Comparison of ENCODE assay signal across 9 cellular contexts in the genomic region with DNA sequence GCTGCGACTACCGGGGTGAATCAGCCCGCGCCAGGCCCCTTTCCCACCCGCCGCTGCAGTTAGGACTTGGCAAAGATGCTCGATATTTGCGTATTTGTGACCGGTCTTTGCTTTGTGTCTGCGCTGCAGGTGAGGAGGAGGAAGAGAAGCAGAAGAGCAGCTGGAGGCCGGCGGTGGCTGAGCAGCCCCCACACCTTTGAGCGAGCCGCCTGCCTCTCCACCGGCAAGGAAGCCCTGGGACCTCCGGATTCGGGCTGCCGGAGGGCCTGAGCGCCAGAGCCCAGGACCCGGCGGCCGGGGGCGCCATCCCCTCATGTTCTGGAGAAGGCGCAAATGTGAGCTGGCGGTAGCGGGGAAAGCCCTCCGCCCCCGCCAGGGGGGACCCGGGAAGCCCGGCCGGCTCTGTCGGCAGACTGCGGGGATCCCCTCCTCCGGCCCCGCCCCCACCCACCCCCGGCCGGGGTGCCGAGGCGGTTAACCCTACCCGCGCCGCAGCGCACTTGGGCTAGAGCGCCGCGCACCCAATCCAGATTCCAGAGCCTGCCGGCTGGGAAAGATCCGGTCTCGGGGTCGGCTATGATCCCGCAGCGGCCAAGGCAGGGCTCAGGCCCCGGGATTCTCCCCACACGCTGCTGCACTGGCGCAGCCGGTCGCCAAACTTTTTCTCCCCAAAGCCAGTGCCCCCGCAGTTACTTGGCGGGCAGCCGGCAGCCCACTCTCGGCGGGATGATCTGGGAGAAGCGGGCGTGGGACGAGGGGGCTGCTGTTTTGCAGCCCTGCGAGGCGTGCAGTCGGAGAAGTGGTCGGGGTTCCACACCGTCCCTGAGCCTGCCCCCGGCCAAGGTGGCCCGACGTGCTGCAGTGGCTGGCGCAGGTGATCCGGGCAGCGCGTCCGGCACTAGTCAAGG. TPM values are rescaled to one million over a fixed set of nuclear protein-coding genes. Genes with fewer than 3 reads are reported as not detected.
DNase-seq lines count a peak whose midpoint lies in the region; ATAC-seq and TF ChIP-seq lines count a peak whose summit lies in the region.
"Had no signal": no experiment of that assay in that cellular context is flagged by ENCODE, and none has a peak within 500 bp of the region (broad histone marks: within the 10 kb centered on the region; RNA-seq: fewer than 3 reads in every experiment).

No MANE protein-coding gene starts in this region.

- intact Hi-C loops in thyroid gland (cut with DNase I), result no loop called here

- under 1% methylated on average over 78 of the region's 78 CpGs for WGBS in liver
- WGBS in thyroid gland, 2 donors, result 1 to 2% methylated on average over 16 to 19 of the region's 78 CpGs

- H3K27ac ChIP-seq in caudate nucleus (ENCODE audit: low read depth, low read length), result peak overlapping the region; percentile 59
- peak overlapping the region; percentile 63 to 73 for H3K27ac ChIP-seq in liver (ENCODE audit: low read depth in 1 of 2, low read length in 2 of 2)
- no peak overlapping the region for H3K27ac ChIP-seq in thyroid gland
- H3K27ac ChIP-seq: epithelial cell of prostate had no signal

- peak; percentile 62 to 78 for TF ChIP-seq RAD21 in liver (IDR thresholded peaks at IDR 0.05)

- H3K9ac ChIP-seq in liver (ENCODE audit: low read depth in 1 of 2, low read length in 2 of 2), result no peak overlapping the region

- TF ChIP-seq POLR2A in thyroid gland (IDR thresholded peaks at IDR 0.05), result no peak

- H3K9me3 ChIP-seq in liver (ENCODE audit: control insufficient read depth in 4 of 4, low read length in 3 of 4), result no peaks in the 10 kb centered on the region
- no peaks in the 10 kb centered on the region for H3K9me3 ChIP-seq in thyroid gland

- ATAC-seq in GM21381 (IDR thresholded peaks at IDR 0.05; ENCODE audit: unreplicated experiment), result peak; percentile 2

- H3K4me1 ChIP-seq in liver (ENCODE audit: control insufficient read depth in 4 of 4, insufficient read depth in 4 of 4, low read length in 3 of 4) (peaks cover 2 to 28% (median 15%) of the 10 kb centered on the region in 4 donors), thyroid gland (peaks cover 16 to 29% of the 10 kb centered on the region in 2 donors)

- DNase-seq in D341Med (ENCODE audit: low spot score), result peak; percentile 82
- peak; percentile 53 for DNase-seq in MV-4-11 (lab: John Stamatoyannopoulos, UW)
- DNase-seq in caudate nucleus (lab: John Stamatoyannopoulos, UW), result peak in 45 of 61 donors; percentile 18 to 74 (median 50)
- no peak for DNase-seq in thyroid gland
- DNase-seq in putamen (ENCODE audit: low spot score), result no peak
- DNase-seq in NK-92 treated with Interleukin-12 subunit alpha and Interleukin-12 subunit beta, amount 100 ng/mL, for 24 hours (lab: John Stamatoyannopoulos, UW), result no peak

- TF ChIP-seq CTCF in liver (IDR thresholded peaks at IDR 0.05; ENCODE audit: low read depth, low read length, missing input control) (peak; percentile 43), thyroid gland (IDR thresholded peaks at IDR 0.05) (no peak)

- H3K27me3 ChIP-seq in liver (ENCODE audit: control insufficient read depth in 4 of 4, insufficient read depth in 4 of 4, low read length in 3 of 4), result no peaks in the 10 kb centered on the region
- peaks cover 20% of the 10 kb centered on the region for H3K27me3 ChIP-seq in thyroid gland

- H3K4me3 ChIP-seq in liver (ENCODE audit: low read depth in 1 of 3, low read length in 3 of 3) (peak overlapping the region; percentile 84 to 95 (median 93)), thyroid gland (replicated peaks in 1 of 3) (peak overlapping the region in 2 of 3 donors; percentile 15 to 25)

- H3K36me3 ChIP-seq in liver (ENCODE audit: control insufficient read depth in 4 of 4, insufficient read depth in 3 of 4, low read depth in 1 of 4, low read length in 3 of 4) (no peaks in the 10 kb centered on the region), thyroid gland (no peaks in the 10 kb centered on the region)

TF ChIP-seq in liver, 16 proteins besides CTCF, POLR2A, EP300 and RAD21:
- no peak for TF ChIP-seq FOXA2 (IDR thresholded peaks at IDR 0.05)
- TF ChIP-seq, protein P1, sequence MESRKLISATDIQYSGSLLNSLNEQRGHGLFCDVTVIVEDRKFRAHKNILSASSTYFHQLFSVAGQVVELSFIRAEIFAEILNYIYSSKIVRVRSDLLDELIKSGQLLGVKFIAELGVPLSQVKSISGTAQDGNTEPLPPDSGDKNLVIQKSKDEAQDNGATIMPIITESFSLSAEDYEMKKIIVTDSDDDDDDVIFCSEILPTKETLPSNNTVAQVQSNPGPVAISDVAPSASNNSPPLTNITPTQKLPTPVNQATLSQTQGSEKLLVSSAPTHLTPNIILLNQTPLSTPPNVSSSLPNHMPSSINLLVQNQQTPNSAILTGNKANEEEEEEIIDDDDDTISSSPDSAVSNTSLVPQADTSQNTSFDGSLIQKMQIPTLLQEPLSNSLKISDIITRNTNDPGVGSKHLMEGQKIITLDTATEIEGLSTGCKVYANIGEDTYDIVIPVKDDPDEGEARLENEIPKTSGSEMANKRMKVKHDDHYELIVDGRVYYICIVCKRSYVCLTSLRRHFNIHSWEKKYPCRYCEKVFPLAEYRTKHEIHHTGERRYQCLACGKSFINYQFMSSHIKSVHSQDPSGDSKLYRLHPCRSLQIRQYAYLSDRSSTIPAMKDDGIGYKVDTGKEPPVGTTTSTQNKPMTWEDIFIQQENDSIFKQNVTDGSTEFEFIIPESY (IDR thresholded peaks at IDR 0.05), result no peak
- TF ChIP-seq RXRA (IDR thresholded peaks at IDR 0.05), result no peak
- TF ChIP-seq FOXA1 (IDR thresholded peaks at IDR 0.05), result no peak
- no peak for TF ChIP-seq REST (IDR thresholded peaks at IDR 0.05)
- TF ChIP-seq MAX (IDR thresholded peaks at IDR 0.05), result no peak
- no peak for TF ChIP-seq SP1 (IDR thresholded peaks at IDR 0.05)
- TF ChIP-seq EGR1 (IDR thresholded peaks at IDR 0.05; ENCODE audit: low read depth in 2 of 2), result peak in 1 of 2 donors; percentile 94
- TF ChIP-seq HNF4G (IDR thresholded peaks at IDR 0.05), result no peak

RNA-seq across cellular contexts. Expression of gene KCNN2, which starts 0.8 kb away (rescaled TPM):
- total RNA-seq in liver, result 1 to 10 TPM in 1 of 2 donors, under 1 TPM in 1; 0.09 to 4.6 TPM
- 1 to 10 TPM; 2.9 to 3.2 TPM for polyA plus RNA-seq in liver
- total RNA-seq in thyroid gland, result under 1 TPM in 2 of 4 donors, not detected in 2; 0.27 to 0.34 TPM

Comparison
In these comparisons a context has a peak if more than half of its experiments do, and no peak if none do; other contexts are left out.
1. DNase-seq: peak in D341Med (single experiment), MV-4-11 (single experiment) and caudate nucleus (45 of 61); none in thyroid gland (0 of 2), putamen (single experiment) and NK-92 treated with Interleukin-12 subunit alpha and Interleukin-12 subunit beta, amount 100 ng/mL, for 24 hours (single experiment).
2. H3K27ac ChIP-seq: peak in caudate nucleus (single experiment) and liver (2 of 2); none in thyroid gland (0 of 3).